In genomic region chr12:130665753-130666152, GRCh38 we compare ENCODE assay signal across 24 cellular contexts. TPM values are rescaled to one million over a fixed set of nuclear protein-coding genes. Genes with fewer than 3 reads are reported as not detected.
A peak's percentile ranks its signal among the peaks of the same experiment; 100 is the strongest.
DNase-seq lines count a peak whose midpoint lies in the region; FAIRE-seq and TF ChIP-seq lines count a peak whose summit lies in the region.
"Had no signal": no experiment of that assay in that cellular context is flagged by ENCODE, and none has a peak within 500 bp of the region (broad histone marks: within the 10 kb centered on the region; RNA-seq: fewer than 3 reads in every experiment).

No MANE protein-coding gene starts in this region.

- H3K36me3 ChIP-seq in BLaER1 (no peaks in the 10 kb centered on the region), keratinocyte (ENCODE audit: control insufficient read depth in 2 of 2, extremely low read depth in 1 of 2, insufficient read depth in 2 of 2, low read length in 2 of 2) (no peaks in the 10 kb centered on the region), colonic mucosa (no peaks in the 10 kb centered on the region), kidney (ENCODE audit: control insufficient read depth in 1 of 2, insufficient read depth in 2 of 2, low read length in 2 of 2) (no peaks in the 10 kb centered on the region)

- dilution Hi-C loops in keratinocyte (cut with MboI; ENCODE audit: extremely low pct_ligation_motif_present, low sequenced_read_pairs) = no loop called here

- TF ChIP-seq CTCF in keratinocyte (optimal IDR thresholded peaks at IDR 0.05 in 1 of 3, IDR thresholded peaks at IDR 0.05 in 1 of 3, conservative IDR thresholded peaks at IDR 0.05 in 1 of 3; ENCODE audit: extremely low read depth in 1 of 3, insufficient read depth in 2 of 3, low read length in 3 of 3) = no peak
- no peak for TF ChIP-seq CTCF in colonic mucosa (IDR thresholded peaks at IDR 0.05)
- TF ChIP-seq CTCF in kidney (IDR thresholded peaks at IDR 0.05; ENCODE audit: borderline replicate concordance, extremely low read depth, insufficient read depth) = no peak

- no peak overlapping the region for H3K4me3 ChIP-seq in BLaER1
- no peak overlapping the region for H3K4me3 ChIP-seq in keratinocyte (ENCODE audit: control insufficient read depth in 2 of 3, extremely low read depth in 1 of 3, insufficient read depth in 2 of 3, low read depth in 1 of 3, low read length in 3 of 3)
- no peak overlapping the region for H3K4me3 ChIP-seq in colonic mucosa
- no peak overlapping the region for H3K4me3 ChIP-seq in kidney (ENCODE audit: low read length in 2 of 2)
- H3K4me3 ChIP-seq: GM23248 had no signal

- no peaks in the 10 kb centered on the region for H3K9me1 ChIP-seq in keratinocyte (ENCODE audit: control insufficient read depth, extremely low read depth, insufficient read depth, low read length)

- DNase-seq in KBM-7 = peak; percentile 31
- peak; percentile 30 for DNase-seq in SW480 (ENCODE audit: low spot score)
- peak; percentile 1 for DNase-seq in keratinocyte (ENCODE audit: low read depth, low spot score)
- DNase-seq in colonic mucosa = no peak
- no peak for DNase-seq in kidney
- no peak for DNase-seq in NCI-H774 (lab: John Stamatoyannopoulos, UW)
- no peak for DNase-seq in stimulated activated CD4-positive, alpha-beta T cell treated with anti-CD3 and anti-CD28 coated beads, Interleukin-4, amount 100 ng/mL, for 4 hours
- DNase-seq: 8988T; C1 segment of cervical spinal cord; CD4-positive, CD25-positive, alpha-beta regulatory T cell; CD8-positive, alpha-beta memory T cell; COR-L47; DMS 273 treated with DMSO at 0.1 percent for 48 hours; DMS53; DND-41; GM23248; HCEC 1CT had no signal

- H4K20me1 ChIP-seq in BLaER1 = no peaks in the 10 kb centered on the region
- no peaks in the 10 kb centered on the region for H4K20me1 ChIP-seq in keratinocyte (ENCODE audit: control insufficient read depth, extremely low read depth, insufficient read depth, low read length)

- peaks cover 39% of the 10 kb centered on the region for H3K4me1 ChIP-seq in BLaER1
- peaks cover 11% of the 10 kb centered on the region for H3K4me1 ChIP-seq in keratinocyte (ENCODE audit: control insufficient read depth, extremely low read depth, insufficient read depth, low read length)
- H3K4me1 ChIP-seq in colonic mucosa = no peaks in the 10 kb centered on the region
- no peaks in the 10 kb centered on the region for H3K4me1 ChIP-seq in kidney (ENCODE audit: control insufficient read depth in 1 of 2, insufficient read depth in 1 of 2, low read depth in 1 of 2, low read length in 2 of 2)

- H3K27ac ChIP-seq in BLaER1 (no peak overlapping the region), keratinocyte (ENCODE audit: control insufficient read depth, insufficient read depth, low read length) (no peak overlapping the region), colonic mucosa (no peak overlapping the region), kidney (ENCODE audit: low read depth in 2 of 2, low read length in 2 of 2) (no peak overlapping the region)
- H3K27ac ChIP-seq: GM23248, HL-60 had no signal

- H2AFZ ChIP-seq in keratinocyte (ENCODE audit: control insufficient read depth, low read length) = no peak overlapping the region
- H2AFZ ChIP-seq: GM23248 had no signal

- no peaks in the 10 kb centered on the region for H3K79me2 ChIP-seq in keratinocyte (ENCODE audit: control insufficient read depth, insufficient read depth, low read length)

- in situ Hi-C loops in KBM-7 (cut with MboI; ENCODE audit: low pct_unique_long_range_greater_than_20kb, low sequenced_read_pairs) = no loop called here

- FAIRE-seq in keratinocyte (lab: Jason Lieb, UNC) = no peak
- FAIRE-seq in kidney (lab: Jason Lieb, UNC) = no peak
- FAIRE-seq: G401.6, GM12891, GM19239 had no signal

- peaks cover 19% of the 10 kb centered on the region for H3K9me3 ChIP-seq in BLaER1
- peaks cover 8% of the 10 kb centered on the region for H3K9me3 ChIP-seq in keratinocyte (ENCODE audit: control insufficient read depth, low read depth, low read length)
- no peaks in the 10 kb centered on the region for H3K9me3 ChIP-seq in colonic mucosa
- peaks cover 0 to 6% of the 10 kb centered on the region in 2 donors for H3K9me3 ChIP-seq in kidney (ENCODE audit: control insufficient read depth in 1 of 2, low read length in 2 of 2)

- no peak overlapping the region for H3K9ac ChIP-seq in BLaER1
- no peak overlapping the region for H3K9ac ChIP-seq in keratinocyte (ENCODE audit: control insufficient read depth, extremely low read depth, insufficient read depth, low read length)
- H3K9ac ChIP-seq in colonic mucosa (ENCODE audit: low read depth in 2 of 2, low read length in 2 of 2) = no peak overlapping the region
- H3K9ac ChIP-seq in kidney (ENCODE audit: low read length in 2 of 2) = no peak overlapping the region
- H3K9ac ChIP-seq: GM23248 had no signal

- H3K27me3 ChIP-seq in BLaER1 = no peaks in the 10 kb centered on the region
- no peaks in the 10 kb centered on the region for H3K27me3 ChIP-seq in keratinocyte (ENCODE audit: control insufficient read depth, extremely low read depth, insufficient read depth, low read length)
- no peaks in the 10 kb centered on the region for H3K27me3 ChIP-seq in colonic mucosa

- H3K4me2 ChIP-seq in BLaER1 = peak overlapping the region; percentile 45
- no peak overlapping the region for H3K4me2 ChIP-seq in keratinocyte (ENCODE audit: control insufficient read depth, extremely low read depth, insufficient read depth, low read depth, low read length)

- intact Hi-C loops in colonic mucosa (cut with DNase I) = no loop called here
- intact Hi-C loops in kidney (cut with DNase I) = no loop called here

RNA-seq across cellular contexts. Expression of gene RIMBP2, which starts 50.3 kb away (rescaled TPM):
- polyA plus RNA-seq in keratinocyte = 0.02 to 0.16 TPM (median 0.12 TPM) in 3 replicates
- not detected for polyA plus RNA-seq in keratinocyte (2011; ENCODE audit: low read depth)
- 0.11 and 0.19 TPM in 2 replicates for polyA plus RNA-seq in keratinocyte (2011; cell fraction: cytosol; rRNA removed)
- polyA plus RNA-seq in keratinocyte (2011; cell fraction: nucleus; rRNA removed) = 0.14 and 0.23 TPM in 2 replicates
- polyA plus RNA-seq in keratinocyte (2012; ENCODE audit: low replicate concordance) = 0.18 TPM in 1 of 2 replicates, not detected in the other
- 0.13 to 0.20 TPM in 2 of 3 replicates, not detected in the other for polyA minus RNA-seq in keratinocyte
- polyA minus RNA-seq in keratinocyte (2011; cell fraction: cytosol; rRNA and poly(A)+ RNA removed) = not detected
- polyA minus RNA-seq in keratinocyte (2011; cell fraction: nucleus; rRNA and poly(A)+ RNA removed) = not detected in 2 replicates
- 1 to 10 TPM; 4.8 to 5.6 TPM for total RNA-seq in colonic mucosa
- total RNA-seq in kidney = 51.7 TPM
- 2.8 TPM for polyA plus RNA-seq in kidney (ENCODE audit: insufficient read depth, low read depth, low replicate concordance)
- total RNA-seq: CD4-positive, CD25-positive, alpha-beta regulatory T cell; CD8-positive, alpha-beta memory T cell; GM23248; HT1080 had no signal
- polyA plus RNA-seq: AG04450; CD4-positive, CD25-positive, alpha-beta regulatory T cell; CD8-positive, alpha-beta memory T cell; GM23248 had no signal

Comparison
In these comparisons a context has a peak if more than half of its experiments do, and no peak if none do; other contexts are left out.
1. DNase-seq: peak in KBM-7 (single experiment), SW480 (single experiment) and keratinocyte (single experiment); none in colonic mucosa (single experiment), kidney (single experiment), NCI-H774 (single experiment) and stimulated activated CD4-positive, alpha-beta T cell treated with anti-CD3 and anti-CD28 coated beads, Interleukin-4, amount 100 ng/mL, for 4 hours (0 of 2).